ENCODE assay signal across 33 cellular contexts in the genomic region with DNA sequence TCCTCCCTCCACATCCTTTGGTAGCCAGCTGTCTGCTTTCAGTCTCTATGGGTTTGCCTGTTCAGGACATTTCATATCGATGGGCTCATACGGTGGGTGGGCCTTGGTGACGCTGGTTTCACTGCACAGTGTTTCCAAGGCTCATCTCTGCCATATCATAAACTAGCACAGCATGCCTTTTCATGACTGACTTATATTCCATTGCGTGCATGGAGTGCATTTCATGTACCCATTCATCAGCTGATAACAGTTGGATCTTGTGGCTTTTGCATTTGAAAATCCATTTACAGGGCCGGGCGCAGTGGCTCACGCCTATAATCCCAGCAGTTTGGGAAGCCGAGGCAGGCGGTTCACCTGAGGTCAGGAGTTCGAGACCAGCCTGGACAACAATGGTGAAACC.
DNase-seq lines count a peak whose midpoint lies in the region; ATAC-seq, FAIRE-seq and TF ChIP-seq lines count a peak whose summit lies in the region.
"Had no signal": no experiment of that assay in that cellular context is flagged by ENCODE, and none has a peak within 500 bp of the region (broad histone marks: within the 10 kb centered on the region; RNA-seq: fewer than 3 reads in every experiment).

No MANE protein-coding gene starts in this region.

- TF ChIP-seq RAD21 in K562 (CRISPR knock-in tag; conservative IDR thresholded peaks at IDR 0.05 in 1 of 2, IDR thresholded peaks at IDR 0.05 in 1 of 2): no peak

- TF ChIP-seq EP300 in K562 (IDR thresholded peaks at IDR 0.05; ENCODE audit: low read length): no peak

- BruUV-seq in K562 (replicated peaks; lab: Mats Ljungman, UMichigan): no TSS peak

- H3K4me1 ChIP-seq in HEK293 (ENCODE audit: control insufficient read depth, insufficient read depth, low read length): 0 out of 2 replicates have a peak, but pooled peaks cover 7% of the 10 kb centered on the region
- H3K4me1 ChIP-seq in Karpas-422 (ENCODE audit: low read length): no peaks in the 10 kb centered on the region
- no peaks in the 10 kb centered on the region; a peak in 2 of 5 replicates for H3K4me1 ChIP-seq in K562 (replicated peaks in 1 of 2; ENCODE audit: control insufficient read depth in 2 of 2, insufficient read depth in 2 of 2, low read length in 2 of 2)
- H3K4me1 ChIP-seq: A549, BE2C, BLaER1, Caco-2 had no signal

- no peak for TF ChIP-seq POLR2A in K562 (conservative IDR thresholded peaks at IDR 0.05)

- H3K9me3 ChIP-seq in HEK293 (ENCODE audit: control insufficient read depth, insufficient read depth, low read depth, low read length) (no peaks in the 10 kb centered on the region), Karpas-422 (ENCODE audit: low read length) (no peaks in the 10 kb centered on the region), K562 (replicated peaks; ENCODE audit: control insufficient read depth, insufficient read depth, low read depth, low read length) (no peaks in the 10 kb centered on the region)
- H3K9me3 ChIP-seq: A549, BE2C, BLaER1, Caco-2 had no signal

- H3K79me2 ChIP-seq in Karpas-422 (ENCODE audit: low read length): no peaks in the 10 kb centered on the region
- H3K79me2 ChIP-seq in K562 (ENCODE audit: control insufficient read depth, insufficient read depth, low read length): no peaks in the 10 kb centered on the region

- H3K9me2 ChIP-seq in Karpas-422 (replicated peaks; ENCODE audit: insufficient read depth, low read length): no peaks in the 10 kb centered on the region

- H3K36me3 ChIP-seq in HEK293 (ENCODE audit: control insufficient read depth in 2 of 2, insufficient read depth in 1 of 2, low read length in 2 of 2): no peaks in the 10 kb centered on the region; a peak in 1 of 3 replicates
- no peaks in the 10 kb centered on the region for H3K36me3 ChIP-seq in Karpas-422 (ENCODE audit: insufficient read depth, low read length)
- H3K36me3 ChIP-seq in K562 (ENCODE audit: control insufficient read depth, insufficient read depth, low read length): no peaks in the 10 kb centered on the region
- H3K36me3 ChIP-seq: BE2C; BLaER1; BLaER1 treated with 17β-estradiol and CSF1 and Interleukin-3, amounts not matched to agents 10 nM and 100 nM had no signal

- H3K9me1 ChIP-seq in K562 (ENCODE audit: control insufficient read depth, insufficient read depth, low read length): no peaks in the 10 kb centered on the region

- POLR2A ChIA-PET in HEK293 (lab: Yijun Ruan, JAX) (no interaction called here), K562 (lab: Yijun Ruan, JAX) (interaction anchor here (0.6 kb wide), 1 partner anchor 100 kb away, joined by 3 read pairs; no protein-coding TSS in a partner anchor)

- in situ Hi-C loops in K562 (cut with MboI): no loop called here

- H3K27me3 ChIP-seq in Karpas-422 (ENCODE audit: low read length): no peaks in the 10 kb centered on the region
- H3K27me3 ChIP-seq in K562 (ENCODE audit: control insufficient read depth in 2 of 2, insufficient read depth in 2 of 2, low read length in 2 of 2): peaks cover 8 to 42% of the 10 kb centered on the region in 2 experiments
- H3K27me3 ChIP-seq: BE2C; BLaER1; BLaER1 treated with 17β-estradiol and CSF1 and Interleukin-3, amounts not matched to agents 10 nM and 100 nM had no signal

- FAIRE-seq in K562 (lab: Jason Lieb, UNC): no peak
- FAIRE-seq: A204.1, D721Med had no signal

- TF ChIP-seq CTCF in HEK293 (tag by site-specific recombination; IDR thresholded peaks at IDR 0.05) (no peak), K562 (IDR thresholded peaks at IDR 0.05 in 2 of 3, conservative IDR thresholded peaks at IDR 0.05 in 1 of 3; ENCODE audit: insufficient read depth in 2 of 3, low read depth in 1 of 3, low read length in 3 of 3) (no peak)

- intact Hi-C loops in K562 (cut with micrococcal nuclease): no loop called here

- H3K27ac ChIP-seq in HEK293 (ENCODE audit: extremely low read depth, low read depth, low read length) (no peak overlapping the region), Karpas-422 (ENCODE audit: low read length) (no peak overlapping the region), K562 (ENCODE audit: extremely low read depth, low read depth, low read length) (no peak overlapping the region)
- H3K27ac ChIP-seq: 22Rv1; A549; BLaER1; BLaER1 treated with 17β-estradiol and CSF1 and Interleukin-3, amounts not matched to agents 10 nM and 100 nM; C4-2B had no signal

- ATAC-seq in K562 (no peak), GM21737 (IDR thresholded peaks at IDR 0.05; ENCODE audit: unreplicated experiment) (no peak)
- ATAC-seq: CD8-positive, alpha-beta T cell had no signal

- no peak overlapping the region for H3K4me3 ChIP-seq in HEK293 (ENCODE audit: low read depth, low read length)
- H3K4me3 ChIP-seq in Karpas-422 (ENCODE audit: low read length): no peak overlapping the region
- no peak overlapping the region for H3K4me3 ChIP-seq in K562
- H3K4me3 ChIP-seq: A549; BLaER1; BLaER1 treated with 17β-estradiol and CSF1 and Interleukin-3, amounts not matched to agents 10 nM and 100 nM had no signal

- H3K4me2 ChIP-seq in Karpas-422 (ENCODE audit: low read depth, low read length, poor library complexity, severe bottlenecking): no peak overlapping the region
- H3K4me2 ChIP-seq in K562 (ENCODE audit: insufficient read depth, low read length): no peak overlapping the region
- H3K4me2 ChIP-seq: A549; BLaER1 treated with 17β-estradiol and CSF1 and Interleukin-3, amounts not matched to agents 10 nM and 100 nM had no signal

- no peaks in the 10 kb centered on the region for H4K20me1 ChIP-seq in Karpas-422 (ENCODE audit: insufficient read depth, low read depth, low read length)
- H4K20me1 ChIP-seq in K562 (replicated peaks; ENCODE audit: control insufficient read depth, insufficient read depth, low read length): no peaks in the 10 kb centered on the region
- H4K20me1 ChIP-seq: BLaER1; BLaER1 treated with 17β-estradiol and CSF1 and Interleukin-3, amounts not matched to agents 10 nM and 100 nM had no signal

- 7% methylated on average over 10 of the region's 10 CpGs for WGBS in K562 (ENCODE audit: insufficient coverage, low coverage, missing lambda C conversion rate)

- H2AFZ ChIP-seq in Karpas-422 (ENCODE audit: low read length): no peak overlapping the region
- no peak overlapping the region for H2AFZ ChIP-seq in K562 (ENCODE audit: low read depth, low read length)

- CTCF ChIA-PET in HEK293 (lab: Yijun Ruan, JAX) (interaction anchor here (1.2 to 1.5 kb wide), 2 partner anchors 21 to 42 kb away, joined by 3 to 4 read pairs; no protein-coding TSS in a partner anchor), K562 (lab: Yijun Ruan, JAX; ENCODE audit: low intra/inter-chr PET ratio) (no interaction called here)

- H3K9ac ChIP-seq in Karpas-422 (ENCODE audit: low read length) (no peak overlapping the region), K562 (ENCODE audit: insufficient read depth in 1 of 2, low read depth in 2 of 2, low read length in 2 of 2) (no peak overlapping the region)
- H3K9ac ChIP-seq: BLaER1; BLaER1 treated with 17β-estradiol and CSF1 and Interleukin-3, amounts not matched to agents 10 nM and 100 nM had no signal

- DNase-seq in Karpas-422 (peak; percentile 24), K562 (ENCODE audit: extremely low read depth in 1 of 4, low spot score in 3 of 4) (no peak), COLO829 (ENCODE audit: low spot score) (no peak)
- no peak for DNase-seq in stimulated activated CD4-positive, alpha-beta T cell treated with anti-CD3 and anti-CD28 coated beads, Interleukin-2, amount 100 ng/mL, for 48 hours
- DNase-seq: 8988T; ACHN; AML-193; BE2C; C1 segment of cervical spinal cord; Caco-2; Calu3; CD4-positive, alpha-beta memory T cell; CD4-positive, alpha-beta T cell; CD4-positive, CD25-positive, alpha-beta regulatory T cell; CD8-positive, alpha-beta memory T cell; CD8-positive, alpha-beta T cell; COR-L47; DMS 273 treated with DMSO at 0.1 percent for 48 hours; DMS153; DMS53; DMS79; DMS79 treated with DMSO at 0.1 percent for 48 hours; DND-41; EL had no signal

TF ChIP-seq in HEK293, 187 proteins besides CTCF, POLR2A, EP300 and RAD21:
- TF ChIP-seq ZNF146 (tag by site-specific recombination; IDR thresholded peaks at IDR 0.05) (peak; percentile 94), ZNF416 (tag by site-specific recombination; IDR thresholded peaks at IDR 0.05) (no peak)

TF ChIP-seq in K562, 482 proteins besides CTCF, POLR2A, EP300 and RAD21:
- peak; percentile 69 for TF ChIP-seq ZNF146 (CRISPR knock-in tag; IDR thresholded peaks at IDR 0.05; ENCODE audit: unreplicated experiment)
- TF ChIP-seq HDGF (IDR thresholded peaks at IDR 0.05): no peak
- TF ChIP-seq, protein P1, sequence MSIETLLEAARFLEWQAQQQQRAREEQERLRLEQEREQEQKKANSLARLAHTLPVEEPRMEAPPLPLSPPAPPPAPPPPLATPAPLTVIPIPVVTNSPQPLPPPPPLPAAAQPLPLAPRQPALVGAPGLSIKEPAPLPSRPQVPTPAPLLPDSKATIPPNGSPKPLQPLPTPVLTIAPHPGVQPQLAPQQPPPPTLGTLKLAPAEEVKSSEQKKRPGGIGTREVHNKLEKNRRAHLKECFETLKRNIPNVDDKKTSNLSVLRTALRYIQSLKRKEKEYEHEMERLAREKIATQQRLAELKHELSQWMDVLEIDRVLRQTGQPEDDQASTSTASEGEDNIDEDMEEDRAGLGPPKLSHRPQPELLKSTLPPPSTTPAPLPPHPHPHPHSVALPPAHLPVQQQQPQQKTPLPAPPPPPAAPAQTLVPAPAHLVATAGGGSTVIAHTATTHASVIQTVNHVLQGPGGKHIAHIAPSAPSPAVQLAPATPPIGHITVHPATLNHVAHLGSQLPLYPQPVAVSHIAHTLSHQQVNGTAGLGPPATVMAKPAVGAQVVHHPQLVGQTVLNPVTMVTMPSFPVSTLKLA (conservative IDR thresholded peaks at IDR 0.05): no peak
TF ChIP-seq in K562: peak in this region for 1.

Comparison
In these comparisons a context has a peak if more than half of its experiments do, and no peak if none do; other contexts are left out.
1. Of the 44 proteins assayed by ChIP-seq in both K562 and HEK293: peak only in K562: none; only in HEK293: none; in both: ZNF146; in neither: 43.